ENCODE assay signal across 8 cellular contexts in the genomic region with DNA sequence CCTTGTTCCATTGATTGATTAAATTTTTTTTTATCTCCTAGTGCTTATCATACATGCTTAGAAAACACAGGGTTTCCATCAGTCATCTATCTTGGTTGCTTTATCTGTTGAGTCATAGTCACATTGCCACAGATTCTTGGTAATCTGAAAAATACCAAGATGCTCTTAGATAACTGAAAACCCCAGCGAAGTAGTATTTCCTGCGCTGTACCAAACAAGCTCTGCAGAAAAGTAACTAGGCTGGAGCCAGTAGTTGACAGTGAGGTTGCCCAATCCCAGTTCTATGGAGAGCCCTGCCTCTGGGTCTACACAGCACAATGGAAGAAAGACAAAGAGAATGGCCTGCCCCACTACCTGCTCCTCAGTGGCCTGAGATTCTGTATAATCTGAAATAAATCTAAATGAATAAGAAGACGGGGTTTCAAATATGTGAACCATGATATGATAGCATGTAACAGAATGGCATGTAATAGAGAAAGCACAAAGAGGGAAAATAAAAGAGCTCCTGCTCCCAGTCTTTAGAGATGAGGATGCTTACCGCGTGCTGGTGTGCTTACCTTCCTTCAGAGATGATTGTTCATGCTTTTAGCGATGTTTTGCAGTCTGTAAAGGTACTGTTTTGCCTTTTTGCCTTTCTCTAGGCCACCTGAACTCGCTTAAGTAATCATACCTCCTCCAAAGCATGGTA. TPM values are rescaled to one million over a fixed set of nuclear protein-coding genes. Genes with fewer than 3 reads are reported as not detected.
DNase-seq lines count a peak whose midpoint lies in the region; ATAC-seq and TF ChIP-seq lines count a peak whose summit lies in the region.

No MANE protein-coding gene starts in this region.

- no peaks in the 10 kb centered on the region for H3K9me3 ChIP-seq in T-helper 17 cell (ENCODE audit: control insufficient read depth, low read length, poor library complexity, severe bottlenecking)

- peaks cover 26% of the 10 kb centered on the region for H3K27me3 Mint-ChIP-seq in T-helper 17 cell

- no peak overlapping the region for H3K4me3 ChIP-seq in fibroblast of villous mesenchyme (ENCODE audit: low read depth, low read length)

- peaks cover 10% of the 10 kb centered on the region for H3K4me1 Mint-ChIP-seq in T-helper 17 cell

- intact Hi-C loops in sciatic nerve (cut with DNase I) = no loop called here

- no peak overlapping the region for H3K27ac Mint-ChIP-seq in T-helper 17 cell

- H3K36me3 Mint-ChIP-seq in T-helper 17 cell (ENCODE audit: low read depth) = peaks cover 3% of the 10 kb centered on the region

- no peak for TF ChIP-seq CTCF in fibroblast of villous mesenchyme (IDR thresholded peaks at IDR 0.05; ENCODE audit: insufficient read depth, low read depth, low read length)

- DNase-seq in HuH-7.5 (ENCODE audit: low spot score) (peak; percentile 9), T-helper 17 cell (no peak), fibroblast of villous mesenchyme (ENCODE audit: low read depth) (peak; percentile 54), sciatic nerve (ENCODE audit: low spot score) (no peak), AG08395 (ENCODE audit: low spot score) (no peak), hippocampal formation (lab: John Stamatoyannopoulos, UW) (no peak), RPMI8226 (no peak)
- DNase-seq in NK-92 treated with Interleukin-12 subunit alpha and Interleukin-12 subunit beta, amount 100 ng/mL, for 24 hours (lab: John Stamatoyannopoulos, UW) = no peak

- ATAC-seq in T-helper 17 cell (peak; percentile 28), sciatic nerve (peak; percentile 36)

- no peak overlapping the region for H3K4me3 Mint-ChIP-seq in T-helper 17 cell

RNA-seq across cellular contexts. Expression of a gene that starts 55.3 kb away (rescaled TPM):
- total RNA-seq in T-helper 17 cell = 10 to 100 TPM; 35.0 to 38.3 TPM
- 43.5 and 47.1 TPM in 2 replicates for total RNA-seq in fibroblast of villous mesenchyme
- total RNA-seq in sciatic nerve = 74.0 TPM

Comparison
In these comparisons a context has a peak if more than half of its experiments do, and no peak if none do; other contexts are left out.
1. DNase-seq: peak in HuH-7.5 (single experiment) and fibroblast of villous mesenchyme (single experiment); none in T-helper 17 cell (0 of 3), sciatic nerve (single experiment), AG08395 (single experiment), hippocampal formation (0 of 2), RPMI8226 (single experiment) and NK-92 treated with Interleukin-12 subunit alpha and Interleukin-12 subunit beta, amount 100 ng/mL, for 24 hours (single experiment).